ENCODE assay signal across 1 cellular context in genomic region chr17:75763269-75763607, GRCh38.
TF ChIP-seq lines count a peak whose summit lies in the region.

No MANE protein-coding gene starts in this region.

TF ChIP-seq in GM12878, 131 proteins besides CTCF, POLR2A, EP300 and RAD21:
- no peak for TF ChIP-seq EGR1 (IDR thresholded peaks at IDR 0.05; ENCODE audit: borderline replicate concordance in 1 of 2, low read depth in 2 of 2, low read length in 2 of 2)
